In the genomic region with DNA sequence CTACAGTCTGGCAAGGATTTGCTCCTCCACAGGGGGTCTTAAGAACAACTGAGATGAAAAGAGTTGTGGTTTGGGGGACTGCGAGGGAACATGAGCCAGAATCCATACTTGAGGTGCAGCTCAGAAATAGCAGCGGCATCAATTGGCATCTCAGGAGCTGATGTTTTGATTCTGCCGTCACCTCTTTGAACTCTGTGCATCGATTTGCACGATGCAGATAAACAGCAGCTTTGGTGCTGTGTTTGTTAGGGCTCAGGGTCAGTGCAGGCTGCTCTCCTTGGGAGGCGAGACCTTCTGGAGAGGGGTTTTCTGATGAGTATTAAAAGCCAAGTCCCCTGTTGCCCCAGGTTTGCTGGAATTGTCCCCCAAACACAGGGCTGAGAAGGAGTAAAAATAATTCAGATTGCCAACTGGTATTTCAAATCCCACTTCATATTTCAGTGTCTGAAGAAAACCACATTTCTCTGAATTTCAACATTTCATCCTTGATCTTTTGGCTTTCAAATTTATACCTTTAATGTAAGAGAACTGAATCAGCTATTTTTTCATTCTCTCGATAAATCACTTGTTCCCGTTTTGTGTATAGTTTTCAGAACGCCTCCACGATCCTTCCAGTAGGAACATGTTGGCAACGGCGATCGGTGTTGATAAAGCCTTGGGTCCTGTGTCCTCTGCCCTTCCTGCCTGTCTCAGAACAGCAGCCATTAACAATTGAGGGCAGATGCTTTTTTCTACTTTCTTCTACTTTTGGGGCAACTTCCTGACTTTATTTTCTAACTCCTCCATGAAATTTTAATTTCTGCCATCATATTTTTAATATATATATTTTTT, we compare ENCODE assay signal across 21 cellular contexts.
DNase-seq lines count a peak whose midpoint lies in the region; ATAC-seq and TF ChIP-seq lines count a peak whose summit lies in the region.
"Had no signal": no experiment of that assay in that cellular context is flagged by ENCODE, and none has a peak within 500 bp of the region (broad histone marks: within the 10 kb centered on the region; RNA-seq: fewer than 3 reads in every experiment).

No MANE protein-coding gene starts in this region.

- no peak overlapping the region for H3K14ac ChIP-seq in trophoblast cell (ENCODE audit: low read length)

- in situ Hi-C loops in Panc1 (cut with HindIII; ENCODE audit: low pct_unique_long_range_greater_than_20kb, low sequenced_read_pairs), result no loop called here

- intact Hi-C loops in CD14-positive monocyte (cut with micrococcal nuclease) (loop anchor here in 1 of 2 donors (5.0 kb wide), 1 partner anchor 66 kb away; a partner anchor contains a TSS), Panc1 (cut with micrococcal nuclease; ENCODE audit: unreplicated experiment) (loop anchor here (10.0 kb wide), 1 partner anchor 58 kb away; no protein-coding TSS in a partner anchor), esophagus muscularis mucosa (cut with DNase I) (loop anchor here (5.0 kb wide), 2 partner anchors 91 to 196 kb away; no protein-coding TSS in a partner anchor)

- no peak for TF ChIP-seq EP300 in esophagus muscularis mucosa (IDR thresholded peaks at IDR 0.05)

- H3K36me3 Mint-ChIP-seq in CD14-positive monocyte, result peaks cover 19 to 27% of the 10 kb centered on the region in 2 donors
- H3K36me3 Mint-ChIP-seq in stimulated activated effector memory CD8-positive, alpha-beta T cell treated with anti-CD3 and anti-CD28 coated beads, Interleukin-12 subunit alpha, Interleukin-12 subunit beta, amount 100 ng/mL, for 72 hours, result no peaks in the 10 kb centered on the region
- peaks cover 31% of the 10 kb centered on the region for H3K36me3 Mint-ChIP-seq in stimulated activated memory B cell treated with anti-CD40 and anti-IgM and Interleukin-4, amounts not matched to agents 10 μg/mL and 1 μg/mL and 100 μg/mL, for 72 hours
- H3K36me3 Mint-ChIP-seq: CD8-positive, alpha-beta memory T cell had no signal

- peaks cover 94% of the 10 kb centered on the region for H3K4me1 Mint-ChIP-seq in CD14-positive monocyte
- H3K4me1 Mint-ChIP-seq in stimulated activated effector memory CD8-positive, alpha-beta T cell treated with anti-CD3 and anti-CD28 coated beads, Interleukin-12 subunit alpha, Interleukin-12 subunit beta, amount 100 ng/mL, for 72 hours, result no peaks in the 10 kb centered on the region
- peaks cover 43% of the 10 kb centered on the region for H3K4me1 Mint-ChIP-seq in stimulated activated memory B cell treated with anti-CD40 and anti-IgM and Interleukin-4, amounts not matched to agents 10 μg/mL and 1 μg/mL and 100 μg/mL, for 72 hours
- H3K4me1 Mint-ChIP-seq: CD8-positive, alpha-beta memory T cell had no signal

- CTCF ChIA-PET in Panc1 (lab: Charles Lee), result no interaction called here

- H2AFZ ChIP-seq in trophoblast cell (ENCODE audit: insufficient read depth, low read length, poor library complexity), result no peak overlapping the region

- peaks cover 1% of the 10 kb centered on the region in 3 donors for H3K27me3 Mint-ChIP-seq in CD14-positive monocyte (ENCODE audit: low read depth in 3 of 3)
- H3K27me3 Mint-ChIP-seq in stimulated activated memory B cell treated with anti-CD40 and anti-IgM and Interleukin-4, amounts not matched to agents 10 μg/mL and 1 μg/mL and 100 μg/mL, for 72 hours, result no peaks in the 10 kb centered on the region

- H3K27me3 ChIP-seq in Panc1 (ENCODE audit: control insufficient read depth, insufficient read depth, low read length), result no peaks in the 10 kb centered on the region
- no peaks in the 10 kb centered on the region for H3K27me3 ChIP-seq in esophagus muscularis mucosa
- no peaks in the 10 kb centered on the region for H3K27me3 ChIP-seq in trophoblast cell (ENCODE audit: insufficient read depth, low read length)
- H3K27me3 ChIP-seq: BLaER1 treated with 17β-estradiol and CSF1 and Interleukin-3, amounts not matched to agents 10 nM and 100 nM had no signal

- H3K9me3 ChIP-seq in Panc1 (ENCODE audit: control insufficient read depth, insufficient read depth, low read depth, low read length), result no peaks in the 10 kb centered on the region
- H3K9me3 ChIP-seq in esophagus muscularis mucosa, result no peaks in the 10 kb centered on the region
- peaks cover 2% of the 10 kb centered on the region for H3K9me3 ChIP-seq in trophoblast cell (ENCODE audit: insufficient read depth, low read depth, low read length)

- no peak overlapping the region for H2BK5ac ChIP-seq in trophoblast cell (ENCODE audit: low read depth, low read length, poor library complexity)

- no peaks in the 10 kb centered on the region for H3K9me3 Mint-ChIP-seq in CD14-positive monocyte
- no peaks in the 10 kb centered on the region for H3K9me3 Mint-ChIP-seq in stimulated activated effector memory CD8-positive, alpha-beta T cell treated with anti-CD3 and anti-CD28 coated beads, Interleukin-12 subunit alpha, Interleukin-12 subunit beta, amount 100 ng/mL, for 72 hours
- no peaks in the 10 kb centered on the region for H3K9me3 Mint-ChIP-seq in stimulated activated memory B cell treated with anti-CD40 and anti-IgM and Interleukin-4, amounts not matched to agents 10 μg/mL and 1 μg/mL and 100 μg/mL, for 72 hours

- peak overlapping the region; percentile 21 for H3K4ac ChIP-seq in trophoblast cell (ENCODE audit: low read depth, low read length)

- H4K12ac ChIP-seq in trophoblast cell (ENCODE audit: low read depth, low read length), result no peak overlapping the region

- H3K9ac ChIP-seq in trophoblast cell (ENCODE audit: low read length), result no peak overlapping the region
- H3K9ac ChIP-seq: BLaER1 treated with 17β-estradiol and CSF1 and Interleukin-3, amounts not matched to agents 10 nM and 100 nM had no signal

- no peak for DNase-seq in CD14-positive monocyte (ENCODE audit: low spot score)
- no peak for DNase-seq in Panc1 (ENCODE audit: low read depth, low spot score)
- peak; percentile 68 for DNase-seq in esophagus muscularis mucosa (ENCODE audit: extremely low spot score)
- no peak for DNase-seq in trophoblast cell
- no peak for DNase-seq in stimulated activated effector memory CD8-positive, alpha-beta T cell treated with anti-CD3 and anti-CD28 coated beads, Interleukin-12 subunit alpha, Interleukin-12 subunit beta, amount 100 ng/mL, for 72 hours (ENCODE audit: low spot score in 2 of 2)
- DNase-seq: ACHN; Calu3; CD8-positive, alpha-beta memory T cell; NCI-H1105 treated with DMSO at 0.1 percent for 48 hours; NCI-H1694; NCI-H2081; NCI-H2171 treated with DMSO at 0.1 percent for 48 hours; NCI-H446 treated with DMSO at 0.1 percent for 48 hours; NCI-H526 treated with DMSO at 0.1 percent for 48 hours; OCI-M1 had no signal

- H3K4me1 ChIP-seq in Panc1 (ENCODE audit: control insufficient read depth, insufficient read depth, low read length) (peaks cover 53% of the 10 kb centered on the region), esophagus muscularis mucosa (peaks cover 10 to 31% (median 18%) of the 10 kb centered on the region in 4 donors), trophoblast cell (ENCODE audit: control insufficient read depth in 1 of 2, insufficient read depth in 2 of 2, low read length in 2 of 2) (peaks cover 11 to 18% of the 10 kb centered on the region in 2 experiments)

- H3K27ac ChIP-seq in Panc1 (ENCODE audit: low read length), result peak overlapping the region; percentile 77
- no peak overlapping the region for H3K27ac ChIP-seq in esophagus muscularis mucosa (replicated peaks in 1 of 4)
- no peak overlapping the region for H3K27ac ChIP-seq in trophoblast cell (ENCODE audit: low read depth, low read length)
- H3K27ac ChIP-seq: 22Rv1 had no signal

- no peak overlapping the region for H2BK12ac ChIP-seq in trophoblast cell (ENCODE audit: low read length)

- TF ChIP-seq CTCF in CD14-positive monocyte (IDR thresholded peaks at IDR 0.05) (no peak), Panc1 (IDR thresholded peaks at IDR 0.05) (no peak), esophagus muscularis mucosa (IDR thresholded peaks at IDR 0.05) (no peak)

- H3K23ac ChIP-seq in trophoblast cell (ENCODE audit: low read length), result no peak overlapping the region

- H3K27ac Mint-ChIP-seq in CD14-positive monocyte, result peak overlapping the region; percentile 98 to 99 (median 99)
- no peak overlapping the region for H3K27ac Mint-ChIP-seq in stimulated activated effector memory CD8-positive, alpha-beta T cell treated with anti-CD3 and anti-CD28 coated beads, Interleukin-12 subunit alpha, Interleukin-12 subunit beta, amount 100 ng/mL, for 72 hours
- H3K27ac Mint-ChIP-seq in stimulated activated memory B cell treated with anti-CD40 and anti-IgM and Interleukin-4, amounts not matched to agents 10 μg/mL and 1 μg/mL and 100 μg/mL, for 72 hours, result no peak overlapping the region
- H3K27ac Mint-ChIP-seq: CD8-positive, alpha-beta memory T cell had no signal

- no peak for TF ChIP-seq POLR2A in esophagus muscularis mucosa (IDR thresholded peaks at IDR 0.05; ENCODE audit: low read depth)

- no peaks in the 10 kb centered on the region for H3K36me3 ChIP-seq in Panc1 (ENCODE audit: control insufficient read depth, insufficient read depth, low read length)
- H3K36me3 ChIP-seq in esophagus muscularis mucosa, result peaks cover 0 to 8% (median 0%) of the 10 kb centered on the region in 4 donors
- H3K36me3 ChIP-seq in trophoblast cell (ENCODE audit: control insufficient read depth in 1 of 2, insufficient read depth in 2 of 2, low read length in 2 of 2), result peaks cover 17 to 21% of the 10 kb centered on the region in 2 experiments

- H3K79me2 ChIP-seq in trophoblast cell (ENCODE audit: control insufficient read depth, insufficient read depth, low read length, poor library complexity), result peaks cover 23% of the 10 kb centered on the region

- no peak overlapping the region for H3K4me3 Mint-ChIP-seq in CD14-positive monocyte
- H3K4me3 Mint-ChIP-seq in stimulated activated effector memory CD8-positive, alpha-beta T cell treated with anti-CD3 and anti-CD28 coated beads, Interleukin-12 subunit alpha, Interleukin-12 subunit beta, amount 100 ng/mL, for 72 hours, result no peak overlapping the region
- no peak overlapping the region for H3K4me3 Mint-ChIP-seq in stimulated activated memory B cell treated with anti-CD40 and anti-IgM and Interleukin-4, amounts not matched to agents 10 μg/mL and 1 μg/mL and 100 μg/mL, for 72 hours
- H3K4me3 Mint-ChIP-seq: CD8-positive, alpha-beta memory T cell had no signal

- H3K4me3 ChIP-seq in Panc1 (ENCODE audit: low read depth in 2 of 2, low read length in 2 of 2), result no peak overlapping the region
- H3K4me3 ChIP-seq in esophagus muscularis mucosa, result no peak overlapping the region
- no peak overlapping the region for H3K4me3 ChIP-seq in trophoblast cell (ENCODE audit: low read depth, low read length)
- H3K4me3 ChIP-seq: BLaER1 treated with 17β-estradiol and CSF1 and Interleukin-3, amounts not matched to agents 10 nM and 100 nM had no signal

- H3K4me2 ChIP-seq in trophoblast cell (ENCODE audit: low read length), result no peak overlapping the region

- POLR2A ChIA-PET in Panc1 (lab: Charles Lee), result interaction anchor here (0.6 kb wide), 1 partner anchor 193 kb away, joined by 3 read pairs; no protein-coding TSS in a partner anchor

- no peak overlapping the region for H4K91ac ChIP-seq in trophoblast cell (ENCODE audit: low read depth, low read length)

- no peak for ATAC-seq in Panc1
- no peak for ATAC-seq in stimulated activated effector memory CD8-positive, alpha-beta T cell treated with anti-CD3 and anti-CD28 coated beads, Interleukin-12 subunit alpha, Interleukin-12 subunit beta, amount 100 ng/mL, for 72 hours
- no peak for ATAC-seq in stimulated activated memory B cell treated with anti-CD40 and anti-IgM and Interleukin-4, amounts not matched to agents 10 μg/mL and 1 μg/mL and 100 μg/mL, for 72 hours
- ATAC-seq in GM19324 (IDR thresholded peaks at IDR 0.05; ENCODE audit: low FRiP score, unreplicated experiment), result no peak
- ATAC-seq in HG03135 (IDR thresholded peaks at IDR 0.05; ENCODE audit: unreplicated experiment), result no peak
- ATAC-seq: Right ventricle myocardium inferior had no signal

- no peak overlapping the region for H2AK5ac ChIP-seq in trophoblast cell (ENCODE audit: low read length)

- H4K8ac ChIP-seq in trophoblast cell (ENCODE audit: low read depth, low read length), result no peak overlapping the region

- H2BK120ac ChIP-seq in trophoblast cell (ENCODE audit: insufficient read depth, low read length, poor library complexity), result no peak overlapping the region

- no peaks in the 10 kb centered on the region for H3K79me1 ChIP-seq in trophoblast cell (ENCODE audit: low read length)

- no peak overlapping the region for H3K18ac ChIP-seq in trophoblast cell (ENCODE audit: low read length)

- BruUV-seq in Panc1 (replicated peaks; lab: Mats Ljungman, UMichigan), result no TSS peak

- 84% methylated on average over 13 of the region's 13 CpGs for WGBS in esophagus muscularis mucosa
- no CpG with 5 or more reads among the region's 13 CpGs for WGBS in trophoblast cell (ENCODE audit: extremely low coverage, insufficient coverage, insufficient read length)

Comparison
In these comparisons a context has a peak if more than half of its experiments do, and no peak if none do; other contexts are left out.
1. H3K27ac Mint-ChIP-seq: peak in CD14-positive monocyte (7 of 7); none in stimulated activated effector memory CD8-positive, alpha-beta T cell treated with anti-CD3 and anti-CD28 coated beads, Interleukin-12 subunit alpha, Interleukin-12 subunit beta, amount 100 ng/mL, for 72 hours (single experiment) and stimulated activated memory B cell treated with anti-CD40 and anti-IgM and Interleukin-4, amounts not matched to agents 10 μg/mL and 1 μg/mL and 100 μg/mL, for 72 hours (single experiment).